Comparison of ENCODE assay signal across 2 cellular contexts in genomic region chr12:52037248-52037861, GRCh38.
A peak's percentile ranks its signal among the peaks of the same experiment; 100 is the strongest.
TF ChIP-seq lines count a peak whose summit lies in the region.

No MANE protein-coding gene starts in this region.

TF ChIP-seq in IMR-90, 13 proteins besides CTCF, POLR2A, EP300 and RAD21:
- TF ChIP-seq NFE2L2 (IDR thresholded peaks at IDR 0.05; ENCODE audit: low read depth, low read length) (no peak), RFX5 (IDR thresholded peaks at IDR 0.05; ENCODE audit: low read depth, low read length) (no peak), MAFK (IDR thresholded peaks at IDR 0.05; ENCODE audit: low read depth, low read length) (no peak), RCOR1 (IDR thresholded peaks at IDR 0.05; ENCODE audit: insufficient replicate concordance, low read length) (no peak), USF2 (IDR thresholded peaks at IDR 0.05; ENCODE audit: low read depth, low read length) (no peak), BHLHE40 (IDR thresholded peaks at IDR 0.05; ENCODE audit: low read depth, low read length) (no peak), SMC3 (IDR thresholded peaks at IDR 0.05; ENCODE audit: low read depth, low read length) (no peak), MAZ (IDR thresholded peaks at IDR 0.05; ENCODE audit: borderline replicate concordance, low read depth, low read length) (no peak), FOS (IDR thresholded peaks at IDR 0.05; ENCODE audit: low read depth, low read length) (no peak), MXI1 (IDR thresholded peaks at IDR 0.05; ENCODE audit: borderline replicate concordance, low read depth, low read length) (no peak), ELK1 (IDR thresholded peaks at IDR 0.05; ENCODE audit: borderline replicate concordance, low read depth, low read length) (no peak), CHD1 (IDR thresholded peaks at IDR 0.05; ENCODE audit: low read depth, low read length) (peak; percentile 55; the same call in 1 of the 2 replicates), CEBPB (IDR thresholded peaks at IDR 0.05; ENCODE audit: low read depth, low read length) (peak; percentile 76)
TF ChIP-seq in IMR-90: peak in this region for 2.

TF ChIP-seq in liver, 16 proteins besides CTCF, POLR2A, EP300 and RAD21:
- TF ChIP-seq NR2F2 (IDR thresholded peaks at IDR 0.05): no peak
- no peak for TF ChIP-seq EGR1 (IDR thresholded peaks at IDR 0.05; ENCODE audit: low read depth in 2 of 2)
- no peak for TF ChIP-seq YY1 (IDR thresholded peaks at IDR 0.05)
- no peak for TF ChIP-seq HNF4A (conservative IDR thresholded peaks at IDR 0.05)
- no peak for TF ChIP-seq SP1 (IDR thresholded peaks at IDR 0.05)
